ENCODE assay signal across 8 cellular contexts in genomic region chrX:86148024-86148511, GRCh38. TPM values are rescaled to one million over a fixed set of nuclear protein-coding genes. Genes with fewer than 3 reads are reported as not detected.
DNase-seq lines count a peak whose midpoint lies in the region; ATAC-seq, FAIRE-seq and TF ChIP-seq lines count a peak whose summit lies in the region.

TSS of gene DACH2 (plus strand) at chrX:86148451.

- H2AFZ ChIP-seq in neural progenitor cell (replicated peaks), result peak within 1 kb of the TSS; percentile 61

- no peak within 1 kb of the TSS for H3K27ac Mint-ChIP-seq in neural progenitor cell

- no peak within 1 kb of the TSS for H3K9ac ChIP-seq in neural progenitor cell

- peaks cover 9% of the 10 kb centered on the region for H3K4me1 Mint-ChIP-seq in neural progenitor cell

- peaks cover 7% of the 10 kb centered on the region for H3K27me3 Mint-ChIP-seq in neural progenitor cell (ENCODE audit: insufficient read depth, low read depth)

- H3F3A ChIP-seq in neural progenitor cell (ENCODE audit: low read depth), result no peaks in the 10 kb centered on the region

- DNase-seq in GM18507 (ENCODE audit: extremely low spot score, insufficient read length, low read depth), result peak; percentile 9
- DNase-seq in NCI-H524 (lab: John Stamatoyannopoulos, UW), result peak; percentile 90 to 96
- DNase-seq in activated naive CD4-positive, alpha-beta T cell treated with anti-CD3 and anti-CD28 coated beads, Interleukin-2, amount 50 U/mL, for 16 hours, result peak; percentile 28
- peak; percentile 1 for DNase-seq in glomerular visceral epithelial cell (ENCODE audit: extremely low spot score)
- peak; percentile 89 for DNase-seq in neural progenitor cell (ENCODE audit: low spot score)
- peak; percentile 82 to 86 for DNase-seq in thyroid gland
- DNase-seq in GM10266 (ENCODE audit: extremely low spot score), result no peak

- H3K36me3 Mint-ChIP-seq in neural progenitor cell, result no peaks in the 10 kb centered on the region

- H3K36me3 ChIP-seq in neural progenitor cell, result no peaks in the 10 kb centered on the region
- H3K36me3 ChIP-seq in thyroid gland, result no peaks in the 10 kb centered on the region

- H3K27ac ChIP-seq in neural progenitor cell (no peak within 1 kb of the TSS), thyroid gland (no peak within 1 kb of the TSS)

- H3K79me2 ChIP-seq in neural progenitor cell (ENCODE audit: low read depth), result no peaks in the 10 kb centered on the region

- H3K27me3 ChIP-seq in neural progenitor cell, result peaks cover 61% of the 10 kb centered on the region
- H3K27me3 ChIP-seq in thyroid gland, result no peaks in the 10 kb centered on the region

- H3K4me3 Mint-ChIP-seq in neural progenitor cell, result peak within 1 kb of the TSS; percentile 88

- 0% methylated on average over 3 of the region's 34 CpGs; no CpG with 5 or more reads in 1 of the 2 donors for WGBS in thyroid gland, 2 donors

- TF ChIP-seq POLR2A in thyroid gland (IDR thresholded peaks at IDR 0.05), result peak in 1 of 2 donors; percentile 28

- intact Hi-C loops in thyroid gland (cut with DNase I), result no loop called here

- H3K4me2 ChIP-seq in neural progenitor cell, result peak within 1 kb of the TSS; percentile 77

- no peak for TF ChIP-seq CTCF in neural progenitor cell (IDR thresholded peaks at IDR 0.05)
- no peak for TF ChIP-seq CTCF in thyroid gland (IDR thresholded peaks at IDR 0.05)
- no peak for TF ChIP-seq CTCF in GM10266 (IDR thresholded peaks at IDR 0.05; ENCODE audit: control insufficient read depth, insufficient read depth, low read depth, missing control alignments)

- H4K20me1 ChIP-seq in neural progenitor cell (ENCODE audit: low read depth), result no peaks in the 10 kb centered on the region

- ATAC-seq in HG02840 (IDR thresholded peaks at IDR 0.05; ENCODE audit: low FRiP score, unreplicated experiment), result peak; percentile 78

- H3K9me3 ChIP-seq in neural progenitor cell (ENCODE audit: low read depth) (peaks cover 5% of the 10 kb centered on the region), thyroid gland (no peaks in the 10 kb centered on the region)

- H3K4me3 ChIP-seq in neural progenitor cell (peak within 1 kb of the TSS; percentile 51), thyroid gland (replicated peaks in 1 of 3) (peak within 1 kb of the TSS in 1 of 3 donors; percentile 27)

- no peaks in the 10 kb centered on the region for H3K9me3 Mint-ChIP-seq in neural progenitor cell

- FAIRE-seq in GM18507 (lab: Jason Lieb, UNC), result no peak

- H3K4me1 ChIP-seq in neural progenitor cell (peaks cover 7% of the 10 kb centered on the region), thyroid gland (peaks cover 0 to 10% of the 10 kb centered on the region in 2 donors)

RNA-seq across cellular contexts. Expression of gene DACH2, which starts in this region (rescaled TPM):
- 0.11 and 0.25 TPM in 2 replicates for total RNA-seq in neural progenitor cell (ENCODE audit: low replicate concordance)
- total RNA-seq in thyroid gland, result under 1 TPM in 3 of 4 donors, not detected in 1; 0.13 to 0.54 (median 0.33) TPM

Comparison
In these comparisons a context has a peak if more than half of its experiments do, and no peak if none do; other contexts are left out.
1. Peak in DNase-seq, H3K4me3 ChIP-seq and H3K4me2 ChIP-seq in neural progenitor cell; RNA of the gene not detected or under 1 TPM.
2. Peak in DNase-seq in thyroid gland; RNA of the gene not detected or under 1 TPM.